6 cellular contexts compared by ENCODE assay signal in the genomic region with DNA sequence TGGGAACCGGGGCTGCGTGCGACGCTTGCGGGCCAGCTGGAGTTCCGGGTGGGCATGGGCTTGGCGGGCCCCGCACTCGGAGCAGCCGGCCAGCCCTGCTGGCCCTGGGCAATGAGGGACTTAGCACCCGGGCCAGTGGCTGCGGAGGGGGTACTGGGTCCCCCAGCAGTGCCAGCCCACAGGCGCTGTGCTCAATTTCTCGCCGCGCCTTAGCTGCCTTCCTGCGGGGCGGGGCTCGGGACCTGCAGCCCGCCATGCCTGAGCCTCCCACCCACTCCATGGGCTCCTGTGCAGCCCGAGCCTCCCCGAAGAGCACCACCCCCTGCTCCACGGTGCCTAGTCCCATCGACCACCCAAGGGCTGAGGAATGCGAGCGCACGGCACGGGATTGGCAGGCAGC.
DNase-seq lines count a peak whose midpoint lies in the region; ATAC-seq and TF ChIP-seq lines count a peak whose summit lies in the region.
"Not testable (repeated sequence)": the region's sequence is repeated elsewhere in the genome, so short reads cannot be mapped to it uniquely, and the experiment has no call there.

No MANE protein-coding gene starts in this region.

- not testable (repeated sequence) for H3K36me3 ChIP-seq in left lung

- not testable (repeated sequence) for H3K36me3 Mint-ChIP-seq in natural killer cell treated with Interleukin-12 subunit alpha and Interleukin-12 subunit beta and Interleukin-15 and Interleukin-18, amount 100 ng/mL, for 72 hours

- H3K4me3 ChIP-seq in right cardiac atrium (ENCODE audit: low read length); left lung: not testable (repeated sequence)

- peak; percentile 8 for DNase-seq in activated T-cell treated with anti-CD3 and anti-CD28 coated beads, Interleukin-2, amount 50 U/mL, for 1 hour
- DNase-seq in Right ventricle myocardium superior, result peak; percentile 24
- DNase-seq in right cardiac atrium, result peak in 2 of 3 donors; percentile 37
- DNase-seq in left lung, result peak; percentile 12 to 44
- peak; percentile 38 for DNase-seq in natural killer cell treated with Interleukin-12 subunit alpha and Interleukin-12 subunit beta and Interleukin-15 and Interleukin-18, amount 100 ng/mL, for 72 hours (ENCODE audit: low spot score)
- peak; percentile 34 for DNase-seq in sciatic nerve (ENCODE audit: low spot score)

- TF ChIP-seq CTCF in left lung (IDR thresholded peaks at IDR 0.05), result not testable (repeated sequence)

- not testable (repeated sequence) for H3K4me3 Mint-ChIP-seq in natural killer cell treated with Interleukin-12 subunit alpha and Interleukin-12 subunit beta and Interleukin-15 and Interleukin-18, amount 100 ng/mL, for 72 hours

- not testable (repeated sequence) for H3K4me1 ChIP-seq in right cardiac atrium (ENCODE audit: control insufficient read depth, insufficient read depth, low read length); left lung

- WGBS in right cardiac atrium, result 93% methylated on average over 28 of the region's 28 CpGs

- H3K27me3 Mint-ChIP-seq in natural killer cell treated with Interleukin-12 subunit alpha and Interleukin-12 subunit beta and Interleukin-15 and Interleukin-18, amount 100 ng/mL, for 72 hours, result peaks cover 5 to 13% of the 10 kb centered on the region in 2 donors

- H3K27me3 ChIP-seq in right cardiac atrium (ENCODE audit: control insufficient read depth, insufficient read depth); left lung: not testable (repeated sequence)

- H3K9me3 Mint-ChIP-seq in natural killer cell treated with Interleukin-12 subunit alpha and Interleukin-12 subunit beta and Interleukin-15 and Interleukin-18, amount 100 ng/mL, for 72 hours, result not testable (repeated sequence)

- not testable (repeated sequence) for ATAC-seq in Right ventricle myocardium superior (ENCODE audit: poor library complexity); right cardiac atrium; left lung; natural killer cell treated with Interleukin-12 subunit alpha and Interleukin-12 subunit beta and Interleukin-15 and Interleukin-18, amount 100 ng/mL, for 72 hours; sciatic nerve

- H3K27ac Mint-ChIP-seq in natural killer cell treated with Interleukin-12 subunit alpha and Interleukin-12 subunit beta and Interleukin-15 and Interleukin-18, amount 100 ng/mL, for 72 hours, result not testable (repeated sequence)

- H3K27ac ChIP-seq in right cardiac atrium (ENCODE audit: low read length); left lung: not testable (repeated sequence)

- intact Hi-C loops in Right ventricle myocardium superior (cut with DNase I); right cardiac atrium (cut with DNase I); left lung (cut with DNase I); sciatic nerve (cut with DNase I): not testable (repeated sequence)

- H3K4me1 Mint-ChIP-seq in natural killer cell treated with Interleukin-12 subunit alpha and Interleukin-12 subunit beta and Interleukin-15 and Interleukin-18, amount 100 ng/mL, for 72 hours (ENCODE audit: low read depth in 2 of 2), result not testable (repeated sequence)

- not testable (repeated sequence) for H3K9me3 ChIP-seq in right cardiac atrium (ENCODE audit: control insufficient read depth, low read length); left lung
